In the genomic region with DNA sequence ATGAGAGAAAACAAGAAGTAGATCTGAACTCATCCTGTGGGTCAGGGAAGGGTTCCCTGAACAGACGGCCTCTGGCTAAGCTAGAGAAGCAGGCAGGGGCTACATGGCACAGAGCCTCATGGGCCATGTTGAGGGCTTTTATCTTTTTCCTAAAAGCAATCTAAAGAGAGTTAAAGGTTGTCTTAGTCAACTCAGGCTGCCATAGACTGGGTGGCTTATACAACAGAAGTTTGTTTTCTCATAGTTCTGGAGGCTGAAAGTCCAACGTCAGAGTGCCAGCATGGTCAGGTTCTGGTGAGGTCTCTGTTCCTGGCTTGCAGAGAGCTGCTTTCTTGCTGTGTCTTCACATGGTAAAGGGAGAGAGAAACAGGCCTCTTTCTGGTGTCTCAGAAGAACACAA, we compare ENCODE assay signal across 24 cellular contexts.
"Had no signal": no experiment of that assay in that cellular context is flagged by ENCODE, and none has a peak within 500 bp of the region (broad histone marks: within the 10 kb centered on the region; RNA-seq: fewer than 3 reads in every experiment).

No MANE protein-coding gene starts in this region.

- H3K27ac ChIP-seq: colonic mucosa, lower lobe of right lung, thyroid gland, upper lobe of right lung had no signal

- DNase-seq: activated B cell treated with CpG ODN at 0.5 μM for 24 hours; activated CD4-positive, alpha-beta T cell treated with anti-CD3 and anti-CD28 coated beads, Interleukin-2, amount 50 U/mL, for 1 hour; activated CD8-positive, alpha-beta T cell treated with anti-CD3 and anti-CD28 coated beads for 36 hours; activated gamma-delta T cell treated with Interleukin-2 at 50 U/mL for 16 hours; activated naive CD4-positive, alpha-beta T cell treated with anti-CD3 and anti-CD28 coated beads, Interleukin-2, amount 50 U/mL, for 16 hours; activated T-cell treated with anti-CD3 and anti-CD28 coated beads, Interleukin-2, amount 50 U/mL, for 4 hours; colonic mucosa; effector memory CD4-positive, alpha-beta T cell; glutamatergic neuron; islet precursor cell; lower lobe of right lung; mucosa of descending colon; retina; sigmoid colon; small intestine; stimulated activated CD4-positive, alpha-beta T cell treated with anti-CD3 and anti-CD28 coated beads, Interleukin-15, amount 100 ng/mL, for 24 hours; stimulated activated CD4-positive, alpha-beta T cell treated with anti-CD3 and anti-CD28 coated beads, Interleukin-2, amount 100 ng/mL, for 24 hours; stimulated activated naive CD4-positive, alpha-beta T cell treated with Interleukin-2 at 50 U/mL for 16 hours; thyroid gland; upper lobe of right lung had no signal

- H3K36me3 ChIP-seq: colonic mucosa, lower lobe of right lung, sigmoid colon, thyroid gland, upper lobe of right lung had no signal

- FAIRE-seq: bronchial epithelial cell, frontal cortex, small intestine had no signal

- H3K4me1 ChIP-seq: colonic mucosa had no signal

- H3K4me3 ChIP-seq: colonic mucosa, lower lobe of right lung, mucosa of descending colon, sigmoid colon, thyroid gland, upper lobe of right lung had no signal

- H3K9me3 ChIP-seq: colonic mucosa, lower lobe of right lung, mucosa of descending colon, sigmoid colon, thyroid gland, upper lobe of right lung had no signal

- ATAC-seq: activated CD8-positive, alpha-beta T cell treated with anti-CD3 and anti-CD28 coated beads for 36 hours; activated T-cell treated with anti-CD3 and anti-CD28 coated beads, Interleukin-2, amount 50 U/mL, for 4 hours; activated T-helper 17 cell treated with anti-CD3 and anti-CD28 coated beads, Interleukin-2, amount 50 U/mL, for 72 hours; lower lobe of right lung; mucosa of descending colon; natural killer cell treated with Interleukin-12 subunit alpha and Interleukin-12 subunit beta and Interleukin-15 and Interleukin-18, amount 100 ng/mL, for 72 hours; upper lobe of right lung had no signal

- H3K27me3 ChIP-seq: colonic mucosa, sigmoid colon, thyroid gland, upper lobe of right lung had no signal
